In genomic region chr17:7219812-7220592, GRCh38 we compare ENCODE assay signal across 8 cellular contexts. TPM values are rescaled to one million over a fixed set of nuclear protein-coding genes. Genes with fewer than 3 reads are reported as not detected.
DNase-seq lines count a peak whose midpoint lies in the region; ATAC-seq and TF ChIP-seq lines count a peak whose summit lies in the region.

Gene ACADVL, plus strand, starts transcription at chr17:7219938. Its CDS starts 47 bp downstream, at chr17:7219985.
Gene DLG4, minus strand, starts transcription at chr17:7219836.

- peak; percentile 68 for TF ChIP-seq EP300 in transverse colon (IDR thresholded peaks at IDR 0.05; ENCODE audit: low read depth)

- H4K20me1 ChIP-seq in KMS-11 (ENCODE audit: insufficient read depth), result no peaks in the 10 kb centered on the region

- peak; percentile 74 for TF ChIP-seq POLR2A in transverse colon (IDR thresholded peaks at IDR 0.05)

- peak within 1 kb of the TSS; percentile 96 for H2BK5ac ChIP-seq in trophoblast cell (ENCODE audit: low read depth, low read length, poor library complexity)

- H4K8ac ChIP-seq in trophoblast cell (ENCODE audit: low read depth, low read length), result peak within 1 kb of the TSS; percentile 88

- H3K36me3 ChIP-seq in CD8-positive, alpha-beta memory T cell (ENCODE audit: insufficient read depth, low read length), result peaks cover 25% of the 10 kb centered on the region
- H3K36me3 ChIP-seq in KMS-11 (ENCODE audit: insufficient read depth), result no peaks in the 10 kb centered on the region
- peaks cover 28% of the 10 kb centered on the region for H3K36me3 ChIP-seq in cardiac muscle cell
- peaks cover 41 to 44% of the 10 kb centered on the region in 2 experiments for H3K36me3 ChIP-seq in trophoblast cell (ENCODE audit: control insufficient read depth in 1 of 2, insufficient read depth in 2 of 2, low read length in 2 of 2)
- H3K36me3 ChIP-seq in transverse colon, result peaks cover 0 to 11% (median 3%) of the 10 kb centered on the region in 4 donors

- peak within 1 kb of the TSS; percentile 33 for H3K4me2 ChIP-seq in KMS-11
- H3K4me2 ChIP-seq in trophoblast cell (ENCODE audit: low read length), result peak within 1 kb of the TSS; percentile 85

- peak within 1 kb of the TSS; percentile 93 for H2BK120ac ChIP-seq in trophoblast cell (ENCODE audit: insufficient read depth, low read length, poor library complexity)

- peak; percentile 65 to 86 (median 70) for DNase-seq in CD8-positive, alpha-beta memory T cell
- peak; percentile 60 for DNase-seq in T follicular helper cell (ENCODE audit: low read depth)
- peak; percentile 90 to 94 for DNase-seq in cardiac muscle cell (ENCODE audit: low read depth in 1 of 2, low spot score in 1 of 2)
- DNase-seq in trophoblast cell, result peak; percentile 93 to 96
- DNase-seq in transverse colon, result peak; percentile 93

- no peaks in the 10 kb centered on the region for H3K9me3 ChIP-seq in CD8-positive, alpha-beta memory T cell (ENCODE audit: low read length)
- H3K9me3 ChIP-seq in cardiac muscle cell (ENCODE audit: low read depth) (no peaks in the 10 kb centered on the region), trophoblast cell (ENCODE audit: insufficient read depth, low read depth, low read length) (no peaks in the 10 kb centered on the region), transverse colon (no peaks in the 10 kb centered on the region)

- peak within 1 kb of the TSS; percentile 83 for H4K12ac ChIP-seq in trophoblast cell (ENCODE audit: low read depth, low read length)

- peak within 1 kb of the TSS; percentile 89 for H3K4ac ChIP-seq in trophoblast cell (ENCODE audit: low read depth, low read length)

- no peak within 1 kb of the TSS; the same call in 1 of the 2 replicates for H2AFZ ChIP-seq in KMS-11 (ENCODE audit: low read depth)
- H2AFZ ChIP-seq in trophoblast cell (ENCODE audit: insufficient read depth, low read length, poor library complexity), result peak within 1 kb of the TSS; percentile 51

- in situ Hi-C loops in transverse colon (cut with MboI; ENCODE audit: low pct_ligation_motif_present in 1 of 4, low pct_unique_long_range_greater_than_20kb in 1 of 4, low sequenced_read_pairs in 3 of 4), result loop anchor here in 1 of 4 donors (10.0 kb wide), 1 partner anchor 175 kb away; the partner anchor contains the start of gene SLC16A11

- CTCF ChIA-PET in CD8-positive, alpha-beta memory T cell (lab: Charles Lee), result interaction anchor here (0.6 to 4.7 kb wide), 12 partner anchors 15 to 341 kb away, joined by 3 to 23 read pairs (median 4); partner anchors contain the start of genes DVL2, GABARAP and SLC2A4

- 0% methylated on average over 55 to 63 of the region's 63 CpGs for WGBS in adipose tissue, 3 donors
- no CpG with 5 or more reads among the region's 63 CpGs for WGBS in trophoblast cell (ENCODE audit: extremely low coverage, insufficient coverage, insufficient read length)
- WGBS in transverse colon (ENCODE audit: low coverage in 1 of 2), 2 donors, result 0% methylated on average over 53 of the region's 63 CpGs; no CpG with 5 or more reads in 1 of the 2 donors

- POLR2A ChIA-PET in CD8-positive, alpha-beta memory T cell (lab: Charles Lee), result interaction anchor here (0.6 to 3.1 kb wide), 11 partner anchors 14 to 466 kb away, joined by 3 to 31 read pairs (median 6); partner anchors contain the start of genes DVL2, GABARAP, PHF23 and SLC16A13

- peak within 1 kb of the TSS; percentile 81 to 100 (median 98) for H3K27ac Mint-ChIP-seq in CD8-positive, alpha-beta memory T cell

- peak within 1 kb of the TSS; percentile 70 for H3K27ac ChIP-seq in CD8-positive, alpha-beta memory T cell (ENCODE audit: low read depth, low read length)
- H3K27ac ChIP-seq in KMS-11 (peak within 1 kb of the TSS; percentile 20; the same call in 1 of the 2 replicates), adipose tissue (ENCODE audit: low read depth, low read length) (peak within 1 kb of the TSS; percentile 44), cardiac muscle cell (peak within 1 kb of the TSS; percentile 81), trophoblast cell (ENCODE audit: low read depth, low read length) (peak within 1 kb of the TSS; percentile 98), transverse colon (peak within 1 kb of the TSS; percentile 100)

- ATAC-seq in GM21360 (IDR thresholded peaks at IDR 0.05; ENCODE audit: unreplicated experiment), result peak; percentile 48

- intact Hi-C loops in transverse colon (cut with DNase I; ENCODE audit: low total_unique reads), result no loop called here

- no peaks in the 10 kb centered on the region for H3K27me3 Mint-ChIP-seq in CD8-positive, alpha-beta memory T cell

- H3K23ac ChIP-seq in trophoblast cell (ENCODE audit: low read length), result no peak within 1 kb of the TSS

- peak within 1 kb of the TSS; percentile 99 for H4K91ac ChIP-seq in trophoblast cell (ENCODE audit: low read depth, low read length)

- peaks cover 54% of the 10 kb centered on the region for H3K4me1 ChIP-seq in CD8-positive, alpha-beta memory T cell (ENCODE audit: insufficient read depth, low read length)
- no peaks in the 10 kb centered on the region for H3K4me1 ChIP-seq in KMS-11 (ENCODE audit: low read depth, poor library complexity, severe bottlenecking)
- H3K4me1 ChIP-seq in cardiac muscle cell (ENCODE audit: low read depth), result peaks cover 32% of the 10 kb centered on the region
- H3K4me1 ChIP-seq in trophoblast cell (ENCODE audit: control insufficient read depth in 1 of 2, insufficient read depth in 2 of 2, low read length in 2 of 2), result peaks cover 50 to 58% of the 10 kb centered on the region in 2 experiments
- H3K4me1 ChIP-seq in transverse colon, result peaks cover 30 to 60% (median 53%) of the 10 kb centered on the region in 4 donors

- peaks cover 35 to 61% (median 46%) of the 10 kb centered on the region in 3 donors for H3K4me1 Mint-ChIP-seq in CD8-positive, alpha-beta memory T cell

- H3K79me2 ChIP-seq in KMS-11 (ENCODE audit: insufficient read depth, low read depth) (no peaks in the 10 kb centered on the region), trophoblast cell (ENCODE audit: control insufficient read depth, insufficient read depth, low read length, poor library complexity) (peaks cover 10% of the 10 kb centered on the region)

- peak within 1 kb of the TSS; percentile 82 for H2BK12ac ChIP-seq in trophoblast cell (ENCODE audit: low read length)

- H3K14ac ChIP-seq in trophoblast cell (ENCODE audit: low read length), result peak within 1 kb of the TSS; percentile 95

- peak within 1 kb of the TSS; percentile 67 for H3K4me3 ChIP-seq in CD8-positive, alpha-beta memory T cell (ENCODE audit: low read length)
- no peak within 1 kb of the TSS for H3K4me3 ChIP-seq in KMS-11 (IDR thresholded peaks at IDR 0.05; ENCODE audit: insufficient read depth, low read depth, low read length)
- peak within 1 kb of the TSS; percentile 82 for H3K4me3 ChIP-seq in cardiac muscle cell
- peak within 1 kb of the TSS; percentile 97 for H3K4me3 ChIP-seq in trophoblast cell (ENCODE audit: low read depth, low read length)
- H3K4me3 ChIP-seq in transverse colon, result peak within 1 kb of the TSS; percentile 87 to 100 (median 96)

- H3K4me3 Mint-ChIP-seq in CD8-positive, alpha-beta memory T cell, result peak within 1 kb of the TSS; percentile 74 to 96 (median 93)

- H3K79me1 ChIP-seq in trophoblast cell (ENCODE audit: low read length), result peaks cover 24% of the 10 kb centered on the region

- TF ChIP-seq CTCF in KMS-11 (conservative IDR thresholded peaks at IDR 0.05; ENCODE audit: low read depth, low read length) (no peak), cardiac muscle cell (IDR thresholded peaks at IDR 0.05; ENCODE audit: low read depth, low read length) (no peak), transverse colon (IDR thresholded peaks at IDR 0.05) (no peak)

- H3K9me3 Mint-ChIP-seq in CD8-positive, alpha-beta memory T cell, result no peaks in the 10 kb centered on the region

- peaks cover 0 to 42% (median 2%) of the 10 kb centered on the region in 3 donors for H3K36me3 Mint-ChIP-seq in CD8-positive, alpha-beta memory T cell

- H3K27me3 ChIP-seq in CD8-positive, alpha-beta memory T cell (ENCODE audit: insufficient read depth, low read length, poor library complexity, severe bottlenecking), result no peaks in the 10 kb centered on the region
- H3K27me3 ChIP-seq in KMS-11 (ENCODE audit: insufficient read depth, low read depth) (no peaks in the 10 kb centered on the region), cardiac muscle cell (no peaks in the 10 kb centered on the region), trophoblast cell (ENCODE audit: insufficient read depth, low read length) (no peaks in the 10 kb centered on the region), transverse colon (no peaks in the 10 kb centered on the region)

- H3K18ac ChIP-seq in trophoblast cell (ENCODE audit: low read length), result peak within 1 kb of the TSS; percentile 95

- H2AK5ac ChIP-seq in trophoblast cell (ENCODE audit: low read length), result peak within 1 kb of the TSS; percentile 72

- H3K9ac ChIP-seq in KMS-11, result peak within 1 kb of the TSS; percentile 49; the same call in 1 of the 2 replicates
- H3K9ac ChIP-seq in trophoblast cell (ENCODE audit: low read length), result peak within 1 kb of the TSS; percentile 93

RNA-seq across cellular contexts. Expression of gene ACADVL, which starts in this region (rescaled TPM):
- total RNA-seq in CD8-positive, alpha-beta memory T cell, result 100 to 1,000 TPM; 281 to 288 TPM
- polyA plus RNA-seq in CD8-positive, alpha-beta memory T cell, result 109 TPM
- polyA plus RNA-seq in adipose tissue (100 to 1,000 TPM; 563 to 988 (median 674) TPM), cardiac muscle cell (573 and 681 TPM in 2 replicates)
- total RNA-seq in cardiac muscle cell (291 and 364 TPM in 2 replicates), transverse colon (1,000 to 10,000 TPM in 3 of 4 donors, 100 to 1,000 TPM in 1; 877 to 3,047 (median 1,981) TPM)
- 491 and 526 TPM in 2 replicates for polyA plus RNA-seq in trophoblast cell (2013)

RNA-seq across cellular contexts. Expression of gene DLG4, which starts in this region (rescaled TPM):
- total RNA-seq in CD8-positive, alpha-beta memory T cell, result 1 to 10 TPM; 3.5 to 4.4 TPM
- 0.45 TPM for polyA plus RNA-seq in CD8-positive, alpha-beta memory T cell
- polyA plus RNA-seq in adipose tissue, result 10 to 100 TPM in 1 of 3 donors, 1 to 10 TPM in 2; 3.3 to 26.3 (median 5.5) TPM
- 32.9 and 40.6 TPM in 2 replicates for total RNA-seq in cardiac muscle cell
- 6.8 and 7.4 TPM in 2 replicates for polyA plus RNA-seq in cardiac muscle cell
- polyA plus RNA-seq in trophoblast cell (2013), result 14.6 and 15.7 TPM in 2 replicates
- total RNA-seq in transverse colon, result 10 to 100 TPM in 1 of 4 donors, 1 to 10 TPM in 3; 2.4 to 15.7 (median 6.1) TPM

Comparison
In these comparisons a context has a peak if more than half of its experiments do, and no peak if none do; other contexts are left out.
1. H3K27ac ChIP-seq: peak in every context shown above with its lines; median percentile 100 in transverse colon; 98 in trophoblast cell; 81 in cardiac muscle cell; 70 in CD8-positive, alpha-beta memory T cell; 44 in adipose tissue; 20 in KMS-11.